Comparison of ENCODE assay signal across 24 cellular contexts in genomic region chr6:7958464-7958863, GRCh38.
"Had no signal": no experiment of that assay in that cellular context is flagged by ENCODE, and none has a peak within 500 bp of the region (broad histone marks: within the 10 kb centered on the region; RNA-seq: fewer than 3 reads in every experiment).

No MANE protein-coding gene starts in this region.

- ATAC-seq: K562, Panc1, T-cell had no signal

- FAIRE-seq: HTR-8/SVneo, K562 had no signal

- H3K27ac ChIP-seq: HL-60, KMS-11, RWPE1 had no signal

- H3K9me3 ChIP-seq: SK-N-SH had no signal

- DNase-seq: Kasumi-1, MV-4-11, NCI-H1048, NCI-H1105, NCI-H1417, NCI-H146, NCI-H1694 treated with DMSO at 0.1 percent for 48 hours, NCI-H1930, NCI-H2081, NCI-H2107, NCI-H2227 treated with DMSO at 0.1 percent for 48 hours, NCI-H524, NCI-H526 treated with DMSO at 0.1 percent for 48 hours, NCI-H748 treated with DMSO at 0.1 percent for 48 hours, SHP77, SK-N-SH, SW 1271, T-cell had no signal

- H3K9ac ChIP-seq: KMS-11, SK-N-SH had no signal

- H3K4me3 ChIP-seq: K562 had no signal

- H3K9me2 ChIP-seq: SK-N-SH had no signal

- H3K4me2 ChIP-seq: KMS-11, SK-N-SH had no signal
